In genomic region chr2:20448246-20449046, GRCh38 we compare ENCODE assay signal across 8 cellular contexts. TPM values are rescaled to one million over a fixed set of nuclear protein-coding genes. Genes with fewer than 3 reads are reported as not detected.
DNase-seq lines count a peak whose midpoint lies in the region; ATAC-seq and TF ChIP-seq lines count a peak whose summit lies in the region.

No MANE protein-coding gene starts in this region.

- ATAC-seq in IMR-90 (ENCODE audit: low read depth) = no peak

- H3K9me1 ChIP-seq in IMR-90 (ENCODE audit: insufficient read depth, low read length) = no peaks in the 10 kb centered on the region

- H3K79me1 ChIP-seq in IMR-90 (ENCODE audit: low read depth in 1 of 2, low read length in 2 of 2) = peaks cover 3 to 35% of the 10 kb centered on the region in 2 experiments
- no peaks in the 10 kb centered on the region for H3K79me1 ChIP-seq in mesendoderm (ENCODE audit: low read length)

- H3K27me3 ChIP-seq in IMR-90 (ENCODE audit: control insufficient read depth, insufficient read depth, low read length) = no peaks in the 10 kb centered on the region
- no peaks in the 10 kb centered on the region for H3K27me3 ChIP-seq in mesendoderm (ENCODE audit: insufficient read depth, low read length, poor library complexity)

- intact Hi-C loops in IMR-90 (cut with micrococcal nuclease) = no loop called here

- H3K4me3 ChIP-seq in IMR-90 (ENCODE audit: insufficient read depth, low read depth, low read length) (peak overlapping the region; percentile 86), choroid plexus epithelial cell (ENCODE audit: low read depth, low read length) (peak overlapping the region; percentile 76), mesendoderm (ENCODE audit: low read length) (peak overlapping the region; percentile 80)

- H4K8ac ChIP-seq in IMR-90 (ENCODE audit: low read depth in 2 of 2, low read length in 2 of 2) (no peak overlapping the region), mesendoderm (ENCODE audit: low read depth, low read length) (no peak overlapping the region)

- H3K9me3 Mint-ChIP-seq in type B pancreatic cell = no peaks in the 10 kb centered on the region

- peak; percentile 57 for DNase-seq in Ammon's horn (ENCODE audit: low spot score)
- peak; percentile 19 for DNase-seq in IMR-90
- DNase-seq in choroid plexus epithelial cell (ENCODE audit: low read depth) = peak; percentile 46
- DNase-seq in mesendoderm = peak; percentile 42
- DNase-seq in type B pancreatic cell (ENCODE audit: extremely low spot score, unreplicated experiment) = no peak
- no peak for DNase-seq in GF-D8 (lab: John Stamatoyannopoulos, UW)
- no peak for DNase-seq in NCI-H1048 (lab: John Stamatoyannopoulos, UW)
- DNase-seq in epidermal melanocyte (ENCODE audit: insufficient read length, low spot score) = no peak

- dilution Hi-C loops in IMR-90 (cut with HindIII; ENCODE audit: low sequenced_read_pairs, unreplicated experiment) = no loop called here

- H3K36me3 Mint-ChIP-seq in type B pancreatic cell = no peaks in the 10 kb centered on the region

- peaks cover 19% of the 10 kb centered on the region for H3K79me2 ChIP-seq in mesendoderm (ENCODE audit: control insufficient read depth, insufficient read depth, low read length)

- peak overlapping the region; percentile 84 for H2AFZ ChIP-seq in IMR-90 (replicated peaks; ENCODE audit: low read length, poor library complexity)

- H3K56ac ChIP-seq in IMR-90 (ENCODE audit: extremely low read depth, insufficient read depth, low read length) = no peak overlapping the region
- peak overlapping the region; percentile 97 for H3K56ac ChIP-seq in mesendoderm (ENCODE audit: low read length)

- peak overlapping the region; percentile 87 for H3K9ac ChIP-seq in IMR-90 (ENCODE audit: low read depth, low read length)
- peak overlapping the region; percentile 97 for H3K9ac ChIP-seq in mesendoderm (ENCODE audit: low read length)

- H4K91ac ChIP-seq in IMR-90 (ENCODE audit: insufficient read depth, low read depth, low read length) = no peak overlapping the region

- peak overlapping the region; percentile 89 for H2BK5ac ChIP-seq in IMR-90 (ENCODE audit: low read depth, low read length, poor library complexity, severe bottlenecking)
- H2BK5ac ChIP-seq in mesendoderm (ENCODE audit: low read length) = no peak overlapping the region

- H3K4ac ChIP-seq in IMR-90 (ENCODE audit: low read depth, low read length) = peak overlapping the region; percentile 91; the same call in 1 of the 2 replicates
- H3K4ac ChIP-seq in mesendoderm (ENCODE audit: low read depth, low read length) = no peak overlapping the region

- POLR2A ChIA-PET in IMR-90 (lab: Charles Lee; ENCODE audit: unreplicated experiment) = interaction anchor here (0.6 to 2.9 kb wide), 4 partner anchors 20 to 169 kb away, joined by 5 to 14 read pairs (median 8); no protein-coding TSS in a partner anchor

- TF ChIP-seq CTCF in IMR-90 (conservative IDR thresholded peaks at IDR 0.05; ENCODE audit: low read depth, low read length) = no peak
- TF ChIP-seq CTCF in choroid plexus epithelial cell (conservative IDR thresholded peaks at IDR 0.05; ENCODE audit: low read depth, low read length) = no peak
- no peak for TF ChIP-seq CTCF in type B pancreatic cell (conservative IDR thresholded peaks at IDR 0.05)

- H3K23ac ChIP-seq in IMR-90 (ENCODE audit: low read depth, low read length) = peak overlapping the region; percentile 82
- peak overlapping the region; percentile 32 for H3K23ac ChIP-seq in mesendoderm (ENCODE audit: low read length)

- no peak overlapping the region for H2BK20ac ChIP-seq in IMR-90 (ENCODE audit: low read depth, low read length)

- BruUV-seq in IMR-90 (replicated peaks; lab: Mats Ljungman, UMichigan) = TSS peak; percentile 92

- H2AK9ac ChIP-seq in IMR-90 (replicated peaks; ENCODE audit: low read depth, low read length, poor library complexity) = peak overlapping the region; percentile 93

- WGBS in IMR-90 (ENCODE audit: extremely low coverage in 2 of 2, insufficient read length in 1 of 2), 2 experiments = no CpG with 5 or more reads among the region's 27 CpGs
- 100% methylated on average over 1 of the region's 27 CpGs for WGBS in mesendoderm (ENCODE audit: extremely low coverage, insufficient coverage, low lambda C conversion rate)

- H2BK120ac ChIP-seq in IMR-90 (ENCODE audit: low read depth, low read length) = no peak overlapping the region
- H2BK120ac ChIP-seq in mesendoderm (ENCODE audit: low read depth, low read length) = no peak overlapping the region

- H2AK5ac ChIP-seq in IMR-90 (ENCODE audit: low read depth, low read length) = peak overlapping the region; percentile 78; the same call in 1 of the 2 replicates
- no peak overlapping the region for H2AK5ac ChIP-seq in mesendoderm (ENCODE audit: low read length)

- H4K5ac ChIP-seq in IMR-90 (ENCODE audit: low read depth, low read length) = no peak overlapping the region
- no peak overlapping the region for H4K5ac ChIP-seq in mesendoderm (ENCODE audit: low read length)

- H3K27ac Mint-ChIP-seq in type B pancreatic cell = peak overlapping the region; percentile 74

- TF ChIP-seq RAD21 in IMR-90 (IDR thresholded peaks at IDR 0.05; ENCODE audit: low read length) = no peak

- H3K36me3 ChIP-seq in IMR-90 (ENCODE audit: control insufficient read depth, insufficient read depth, low read length) = peaks cover 6% of the 10 kb centered on the region
- H3K36me3 ChIP-seq in mesendoderm (ENCODE audit: control insufficient read depth, insufficient read depth, low read length) = no peaks in the 10 kb centered on the region

- in situ Hi-C loops in IMR-90 (cut with MboI; ENCODE audit: low sequenced_read_pairs) = no loop called here

- peaks cover 32% of the 10 kb centered on the region for H3K4me1 Mint-ChIP-seq in type B pancreatic cell (ENCODE audit: unreplicated experiment)

- H3K27ac ChIP-seq in IMR-90 (ENCODE audit: insufficient read depth, low read length) (peak overlapping the region; percentile 88), mesendoderm (ENCODE audit: low read depth, low read length) (peak overlapping the region; percentile 4)

- no peaks in the 10 kb centered on the region for H3K9me3 ChIP-seq in IMR-90 (ENCODE audit: control insufficient read depth, insufficient read depth, low read length)

- peak; percentile 65 for TF ChIP-seq POLR2A in IMR-90 (IDR thresholded peaks at IDR 0.05; ENCODE audit: low read depth, low read length)

- H3K4me2 ChIP-seq in IMR-90 (ENCODE audit: low read depth, low read length) = peak overlapping the region; percentile 84
- peak overlapping the region; percentile 80 for H3K4me2 ChIP-seq in mesendoderm (ENCODE audit: low read length)

- CTCF ChIA-PET in IMR-90 (lab: Yijun Ruan, JAX) = interaction anchor here (0.5 to 2.0 kb wide), 5 partner anchors 10 to 187 kb away, joined by 3 to 7 read pairs (median 5); no protein-coding TSS in a partner anchor

- H3K18ac ChIP-seq in IMR-90 (ENCODE audit: low read depth, low read length) (peak overlapping the region; percentile 35; the same call in 1 of the 2 replicates), mesendoderm (ENCODE audit: low read length) (no peak overlapping the region)

- H4K20me1 ChIP-seq in IMR-90 (ENCODE audit: insufficient read depth, low read length) = peaks cover 39% of the 10 kb centered on the region

- H3K14ac ChIP-seq in IMR-90 (replicated peaks; ENCODE audit: low read depth, low read length) = peak overlapping the region; percentile 93

- H3K4me3 Mint-ChIP-seq in type B pancreatic cell = peak overlapping the region; percentile 92

- H3K4me1 ChIP-seq in IMR-90 (ENCODE audit: control insufficient read depth, insufficient read depth, low read length) (peaks cover 14% of the 10 kb centered on the region), mesendoderm (ENCODE audit: control insufficient read depth, low read depth, low read length) (peaks cover 10% of the 10 kb centered on the region)

- H2BK15ac ChIP-seq in IMR-90 (ENCODE audit: low read depth, low read length) (no peak overlapping the region), mesendoderm (replicated peaks; ENCODE audit: low read depth) (no peak overlapping the region)

- H3K27me3 Mint-ChIP-seq in type B pancreatic cell = peaks cover 3% of the 10 kb centered on the region

TF ChIP-seq in IMR-90, 13 proteins besides CTCF, POLR2A, EP300 and RAD21:
- no peak for TF ChIP-seq NFE2L2 (IDR thresholded peaks at IDR 0.05; ENCODE audit: low read depth, low read length)
- peak; percentile 75 for TF ChIP-seq CHD1 (IDR thresholded peaks at IDR 0.05; ENCODE audit: low read depth, low read length)

RNA-seq across cellular contexts. Expression of gene RHOB, which starts 1.6 kb away (rescaled TPM):
- 112 and 151 TPM in 2 replicates for total RNA-seq in IMR-90 (2012; rRNA removed)
- 149 and 201 TPM in 2 replicates for polyA plus RNA-seq in IMR-90 (2012; rRNA removed)
- polyA plus RNA-seq in IMR-90 (2012; cell fraction: cytosol; rRNA removed) = 238 and 364 TPM in 2 replicates
- polyA plus RNA-seq in IMR-90 (2012; cell fraction: nucleus; rRNA removed; ENCODE audit: low replicate concordance) = 195 and 365 TPM in 2 replicates
- polyA plus RNA-seq in mesendoderm (2013, experiment 1 of 2) = 109 TPM
- polyA plus RNA-seq in mesendoderm (2013, experiment 2 of 2) = 109 TPM
- 82.8 and 83.5 TPM in 2 replicates for total RNA-seq in type B pancreatic cell (ENCODE audit: low replicate concordance)

Comparison
In these comparisons a context has a peak if more than half of its experiments do, and no peak if none do; other contexts are left out.
1. DNase-seq: peak in Ammon's horn (single experiment), IMR-90 (single experiment), choroid plexus epithelial cell (single experiment) and mesendoderm (single experiment); none in type B pancreatic cell (single experiment), GF-D8 (single experiment), NCI-H1048 (single experiment) and epidermal melanocyte (single experiment).
2. Peak in every context shown above with its lines, with median percentiles within 50 percentile points of each other: H3K4me3 ChIP-seq.